Comparison of ENCODE assay signal across 19 cellular contexts in genomic region chr4:76470064-76470463, GRCh38. TPM values are rescaled to one million over a fixed set of nuclear protein-coding genes. Genes with fewer than 3 reads are reported as not detected.
DNase-seq lines count a peak whose midpoint lies in the region; ATAC-seq, FAIRE-seq and TF ChIP-seq lines count a peak whose summit lies in the region.
"Had no signal": no experiment of that assay in that cellular context is flagged by ENCODE, and none has a peak within 500 bp of the region (broad histone marks: within the 10 kb centered on the region; RNA-seq: fewer than 3 reads in every experiment).

No MANE protein-coding gene starts in this region.

- peak; percentile 52 for DNase-seq in astrocyte of the hippocampus (ENCODE audit: low read depth, low spot score)
- no peak for DNase-seq in mesothelial cell of epicardium (ENCODE audit: low spot score in 2 of 2, unreplicated experiment in 2 of 2)
- no peak for DNase-seq in NCI-H1048 (lab: John Stamatoyannopoulos, UW)
- DNase-seq in SJCRH30 = no peak
- DNase-seq: ACHN; CD4-positive, CD25-positive, alpha-beta regulatory T cell; DMS 273 treated with DMSO at 0.1 percent for 48 hours; DND-41; GF-D8; H7 had no signal

- no peak overlapping the region for H2AFZ ChIP-seq in KMS-11 (ENCODE audit: low read depth)
- H2AFZ ChIP-seq: GM23338 had no signal

- no peaks in the 10 kb centered on the region for H3K36me3 Mint-ChIP-seq in mesothelial cell of epicardium
- H3K36me3 Mint-ChIP-seq: CD4-positive, CD25-positive, alpha-beta regulatory T cell; IgD-negative memory B cell had no signal

- H3K9me3 Mint-ChIP-seq in mesothelial cell of epicardium = no peaks in the 10 kb centered on the region
- H3K9me3 Mint-ChIP-seq: CD4-positive, CD25-positive, alpha-beta regulatory T cell; GM23338; IgD-negative memory B cell had no signal

- ATAC-seq in HG03196 (IDR thresholded peaks at IDR 0.05; ENCODE audit: unreplicated experiment) (no peak), GM21367 (IDR thresholded peaks at IDR 0.05; ENCODE audit: unreplicated experiment) (no peak)
- ATAC-seq: GM23338 had no signal

- no peak overlapping the region for H3K4me3 Mint-ChIP-seq in mesothelial cell of epicardium
- H3K4me3 Mint-ChIP-seq: CD4-positive, CD25-positive, alpha-beta regulatory T cell; GM23338; IgD-negative memory B cell had no signal

- H3K79me2 ChIP-seq in KMS-11 (ENCODE audit: insufficient read depth, low read depth) = no peaks in the 10 kb centered on the region

- H3K27me3 ChIP-seq in KMS-11 (ENCODE audit: insufficient read depth, low read depth) (no peaks in the 10 kb centered on the region; the same call in 1 of the 2 replicates), SJCRH30 (no peaks in the 10 kb centered on the region)
- H3K27me3 ChIP-seq: BLaER1 treated with 17β-estradiol and CSF1 and Interleukin-3, amounts not matched to agents 10 nM and 100 nM had no signal

- no peaks in the 10 kb centered on the region for H3K27me3 Mint-ChIP-seq in mesothelial cell of epicardium (ENCODE audit: low read depth)

- TF ChIP-seq CTCF in KMS-11 (conservative IDR thresholded peaks at IDR 0.05; ENCODE audit: low read depth, low read length) (no peak), mesothelial cell of epicardium (IDR thresholded peaks at IDR 0.05; ENCODE audit: unreplicated experiment) (no peak)

- peak overlapping the region; percentile 37 for H3K4me2 ChIP-seq in KMS-11
- H3K4me2 ChIP-seq: BLaER1 treated with 17β-estradiol and CSF1 and Interleukin-3, amounts not matched to agents 10 nM and 100 nM; GM23338 had no signal

- H3K27ac ChIP-seq in KMS-11 (no peak overlapping the region), SJCRH30 (no peak overlapping the region)
- H3K27ac ChIP-seq: BLaER1 treated with 17β-estradiol and CSF1 and Interleukin-3, amounts not matched to agents 10 nM and 100 nM had no signal

- H3K27ac Mint-ChIP-seq in mesothelial cell of epicardium = peak overlapping the region; percentile 56
- H3K27ac Mint-ChIP-seq: CD4-positive, CD25-positive, alpha-beta regulatory T cell; GM23338; IgD-negative memory B cell had no signal

- H3K4me1 ChIP-seq in KMS-11 (ENCODE audit: low read depth, poor library complexity, severe bottlenecking) (peaks cover 49% of the 10 kb centered on the region), SJCRH30 (no peaks in the 10 kb centered on the region)
- H3K4me1 ChIP-seq: BLaER1 treated with 17β-estradiol and CSF1 and Interleukin-3, amounts not matched to agents 10 nM and 100 nM had no signal

- H3K9me3 ChIP-seq in SJCRH30 (replicated peaks) = peaks cover 3% of the 10 kb centered on the region; the same call in 1 of the 2 replicates

- H3K9ac ChIP-seq in KMS-11 = no peak overlapping the region
- H3K9ac ChIP-seq: BLaER1 treated with 17β-estradiol and CSF1 and Interleukin-3, amounts not matched to agents 10 nM and 100 nM had no signal

- H3K4me3 ChIP-seq in KMS-11 (IDR thresholded peaks at IDR 0.05; ENCODE audit: insufficient read depth, low read depth, low read length) = no peak overlapping the region
- H3K4me3 ChIP-seq in SJCRH30 = no peak overlapping the region
- H3K4me3 ChIP-seq: BLaER1 treated with 17β-estradiol and CSF1 and Interleukin-3, amounts not matched to agents 10 nM and 100 nM; GM23338 had no signal

- H3K36me3 ChIP-seq in KMS-11 (ENCODE audit: insufficient read depth) (no peaks in the 10 kb centered on the region), SJCRH30 (0 out of 2 replicates have a peak, but pooled peaks cover 2% of the 10 kb centered on the region)
- H3K36me3 ChIP-seq: BLaER1 treated with 17β-estradiol and CSF1 and Interleukin-3, amounts not matched to agents 10 nM and 100 nM had no signal

- FAIRE-seq in G401.6 (lab: Jason Lieb, UNC) = peak; percentile 33

- no peaks in the 10 kb centered on the region for H4K20me1 ChIP-seq in KMS-11 (ENCODE audit: insufficient read depth)
- H4K20me1 ChIP-seq: BLaER1 treated with 17β-estradiol and CSF1 and Interleukin-3, amounts not matched to agents 10 nM and 100 nM had no signal

- peaks cover 7% of the 10 kb centered on the region for H3K4me1 Mint-ChIP-seq in mesothelial cell of epicardium
- H3K4me1 Mint-ChIP-seq: CD4-positive, CD25-positive, alpha-beta regulatory T cell; IgD-negative memory B cell had no signal

RNA-seq across cellular contexts. Expression of gene SHROOM3, which starts 35.0 kb away (rescaled TPM):
- total RNA-seq in mesothelial cell of epicardium = 57.1 to 62.7 TPM (median 58.4 TPM) in 3 replicates
- total RNA-seq in SJCRH30 (2014; rRNA removed; shearing (Covaris generic)) = 22.8 and 23.0 TPM in 2 replicates
- total RNA-seq: CD4-positive, CD25-positive, alpha-beta regulatory T cell had no signal

RNA-seq across cellular contexts. Expression of gene CCDC158, which starts 49.1 kb away (rescaled TPM):
- not detected in 3 replicates for total RNA-seq in mesothelial cell of epicardium
- not detected in 2 replicates for total RNA-seq in SJCRH30 (2014; rRNA removed; shearing (Covaris generic))
- total RNA-seq: A172; CD4-positive, CD25-positive, alpha-beta regulatory T cell; H7; HT1080 had no signal
